ENCODE assay signal across 8 cellular contexts in genomic region chr1:155176544-155177071, GRCh38. TPM values are rescaled to one million over a fixed set of nuclear protein-coding genes. Genes with fewer than 3 reads are reported as not detected.
A peak's percentile ranks its signal among the peaks of the same experiment; 100 is the strongest.
DNase-seq lines count a peak whose midpoint lies in the region; ATAC-seq and TF ChIP-seq lines count a peak whose summit lies in the region.

No MANE protein-coding gene starts in this region.

- no peak overlapping the region for H3K4me3 ChIP-seq in MM.1S (ENCODE audit: low read length)
- H3K4me3 ChIP-seq in RWPE2 (ENCODE audit: severe bottlenecking), result no peak overlapping the region
- H3K4me3 ChIP-seq in fibroblast of lung (replicated peaks in 1 of 4; ENCODE audit: control extremely low read depth in 1 of 4, insufficient read depth in 1 of 4, low read depth in 3 of 4, low read length in 4 of 4), result no peak overlapping the region
- peak overlapping the region; percentile 93 for H3K4me3 ChIP-seq in neural cell (ENCODE audit: low read length)

- peak; percentile 49 for ATAC-seq in RWPE2 (ENCODE audit: low read depth)
- ATAC-seq in GM19023 (IDR thresholded peaks at IDR 0.05; ENCODE audit: unreplicated experiment), result no peak

- H3K27me3 ChIP-seq in MM.1S (replicated peaks; ENCODE audit: insufficient read depth, low read length) (peaks cover 49% of the 10 kb centered on the region), RWPE2 (ENCODE audit: insufficient read depth, poor library complexity, severe bottlenecking) (no peaks in the 10 kb centered on the region), fibroblast of lung (ENCODE audit: control insufficient read depth, insufficient read depth, low read length) (no peaks in the 10 kb centered on the region), neural cell (ENCODE audit: insufficient read depth, low read depth, low read length) (no peaks in the 10 kb centered on the region)

- TF ChIP-seq CTCF in MM.1S (IDR thresholded peaks at IDR 0.05; ENCODE audit: low read length) (peak; percentile 100), RWPE2 (IDR thresholded peaks at IDR 0.05; ENCODE audit: poor library complexity, severe bottlenecking) (peak; percentile 90), fibroblast of lung (conservative IDR thresholded peaks at IDR 0.05 in 1 of 2, IDR thresholded peaks at IDR 0.05 in 1 of 2; ENCODE audit: low read depth in 1 of 2, low read length in 2 of 2) (peak; percentile 83 to 95), neural cell (IDR thresholded peaks at IDR 0.05; ENCODE audit: poor library complexity, severe bottlenecking) (peak; percentile 90)

- H3K79me2 ChIP-seq in MM.1S (ENCODE audit: low read length) (peaks cover 15% of the 10 kb centered on the region), fibroblast of lung (ENCODE audit: control insufficient read depth, insufficient read depth, low read length) (peaks cover 11% of the 10 kb centered on the region), neural cell (replicated peaks; ENCODE audit: insufficient read depth, low read length) (peaks cover 37% of the 10 kb centered on the region)

- no peaks in the 10 kb centered on the region for H3F3A ChIP-seq in MM.1S (ENCODE audit: insufficient read depth, low read length)
- peaks cover 5% of the 10 kb centered on the region for H3F3A ChIP-seq in neural cell (ENCODE audit: insufficient read depth, low read length, poor library complexity, severe bottlenecking)

- H3K27ac ChIP-seq in MM.1S (ENCODE audit: low read length), result no peak overlapping the region
- no peak overlapping the region for H3K27ac ChIP-seq in RWPE2 (ENCODE audit: poor library complexity, severe bottlenecking)
- no peak overlapping the region for H3K27ac ChIP-seq in fibroblast of lung (ENCODE audit: insufficient read depth, low read length)
- peak overlapping the region; percentile 99 for H3K27ac ChIP-seq in neural cell (ENCODE audit: low read length)

- DNase-seq in Daoy (ENCODE audit: low read depth) (peak; percentile 74), MM.1S (peak; percentile 87), RWPE2 (ENCODE audit: low spot score) (no peak), activated T-helper 1 cell treated with Interleukin-2 at 50 U/mL for 16 hours (ENCODE audit: low read depth) (peak; percentile 70), fibroblast of lung (ENCODE audit: low read depth in 2 of 2) (peak; percentile 50 to 71), superior temporal gyrus (ENCODE audit: extremely low spot score) (peak; percentile 93)

- H3K4me1 ChIP-seq in MM.1S (ENCODE audit: low read length) (peaks cover 21% of the 10 kb centered on the region), RWPE2 (ENCODE audit: insufficient read depth, poor library complexity, severe bottlenecking) (no peaks in the 10 kb centered on the region), fibroblast of lung (ENCODE audit: control insufficient read depth, extremely low read depth, insufficient read depth, low read length) (peaks cover 8% of the 10 kb centered on the region)

- H2AFZ ChIP-seq in MM.1S (ENCODE audit: low read length), result no peak overlapping the region
- H2AFZ ChIP-seq in fibroblast of lung (ENCODE audit: low read length), result no peak overlapping the region
- no peak overlapping the region for H2AFZ ChIP-seq in neural cell (ENCODE audit: low read depth, low read length)

- TF ChIP-seq EP300 in neural cell (conservative IDR thresholded peaks at IDR 0.05; ENCODE audit: poor library complexity, severe bottlenecking), result no peak

- H3K9me2 ChIP-seq in MM.1S (replicated peaks; ENCODE audit: insufficient read depth, low read length) (no peaks in the 10 kb centered on the region), neural cell (ENCODE audit: insufficient read depth, low read length) (no peaks in the 10 kb centered on the region)

- no peak overlapping the region for H3K4me2 ChIP-seq in MM.1S (ENCODE audit: low read depth, low read length)
- H3K4me2 ChIP-seq in fibroblast of lung (ENCODE audit: extremely low read depth, insufficient read depth, low read length), result no peak overlapping the region
- no peak overlapping the region for H3K4me2 ChIP-seq in neural cell (ENCODE audit: low read length)

- H3K9ac ChIP-seq in MM.1S (ENCODE audit: low read length) (no peak overlapping the region), fibroblast of lung (ENCODE audit: insufficient read depth, low read length) (no peak overlapping the region), neural cell (ENCODE audit: low read length) (peak overlapping the region; percentile 100)

- H3K9me3 ChIP-seq in MM.1S (replicated peaks; ENCODE audit: insufficient read depth, low read length) (no peaks in the 10 kb centered on the region), RWPE2 (ENCODE audit: severe bottlenecking) (no peaks in the 10 kb centered on the region), fibroblast of lung (ENCODE audit: control insufficient read depth, insufficient read depth, low read depth, low read length) (no peaks in the 10 kb centered on the region), neural cell (ENCODE audit: low read length) (no peaks in the 10 kb centered on the region)

- TF ChIP-seq RAD21 in neural cell (conservative IDR thresholded peaks at IDR 0.05), result peak; percentile 69

- no peaks in the 10 kb centered on the region for H4K20me1 ChIP-seq in MM.1S (ENCODE audit: insufficient read depth, low read length)
- H4K20me1 ChIP-seq in fibroblast of lung (ENCODE audit: control insufficient read depth, extremely low read depth, insufficient read depth, low read length), result no peaks in the 10 kb centered on the region
- no peaks in the 10 kb centered on the region for H4K20me1 ChIP-seq in neural cell (ENCODE audit: insufficient read depth)

- H3K36me3 ChIP-seq in MM.1S (replicated peaks; ENCODE audit: insufficient read depth, low read length) (no peaks in the 10 kb centered on the region), RWPE2 (ENCODE audit: low read depth) (peaks cover 38% of the 10 kb centered on the region), fibroblast of lung (ENCODE audit: control insufficient read depth, insufficient read depth, low read length) (peaks cover 15% of the 10 kb centered on the region), neural cell (ENCODE audit: insufficient read depth, low read length) (peaks cover 13% of the 10 kb centered on the region)

TF ChIP-seq in neural cell, 6 proteins besides CTCF, POLR2A, EP300 and RAD21:
- TF ChIP-seq TAF1 (IDR thresholded peaks at IDR 0.05; ENCODE audit: low read depth), result no peak
- peak; percentile 43 for TF ChIP-seq MXI1 (conservative IDR thresholded peaks at IDR 0.05; ENCODE audit: poor library complexity, severe bottlenecking)
- TF ChIP-seq SMC3 (conservative IDR thresholded peaks at IDR 0.05; ENCODE audit: poor library complexity), result peak; percentile 85
- no peak for TF ChIP-seq POLR2AphosphoS5 (IDR thresholded peaks at IDR 0.05)

RNA-seq across cellular contexts. Expression of gene TRIM46, which starts 3.0 kb away (rescaled TPM):
- 0.63 and 1.9 TPM in 2 replicates for total RNA-seq in Daoy (2014; rRNA removed; shearing (Covaris generic))
- 3.1 and 4.0 TPM in 2 replicates for total RNA-seq in fibroblast of lung
- polyA plus RNA-seq in fibroblast of lung (1.9 and 2.2 TPM in 2 replicates), neural cell (31.5 and 49.0 TPM in 2 replicates)
- polyA plus RNA-seq in fibroblast of lung (2012), result 2.7 and 3.4 TPM in 2 replicates
- polyA minus RNA-seq in fibroblast of lung (ENCODE audit: low replicate concordance) (4.6 and 5.3 TPM in 2 replicates), neural cell (38.0 and 38.7 TPM in 2 replicates)

RNA-seq across cellular contexts. Expression of gene KRTCAP2, which starts 3.5 kb away (rescaled TPM):
- 123 and 131 TPM in 2 replicates for total RNA-seq in Daoy (2014; rRNA removed; shearing (Covaris generic))
- total RNA-seq in fibroblast of lung, result 122 and 125 TPM in 2 replicates
- 123 and 134 TPM in 2 replicates for polyA plus RNA-seq in fibroblast of lung
- polyA plus RNA-seq in fibroblast of lung (2012), result 213 and 246 TPM in 2 replicates
- polyA minus RNA-seq in fibroblast of lung (ENCODE audit: low replicate concordance), result 358 and 370 TPM in 2 replicates
- 175 and 187 TPM in 2 replicates for polyA plus RNA-seq in neural cell
- 43.6 and 54.6 TPM in 2 replicates for polyA minus RNA-seq in neural cell

RNA-seq across cellular contexts. Expression of gene THBS3, which starts 31.1 kb away (rescaled TPM):
- 2.9 and 3.2 TPM in 2 replicates for total RNA-seq in Daoy (2014; rRNA removed; shearing (Covaris generic))
- 36.8 and 38.3 TPM in 2 replicates for total RNA-seq in fibroblast of lung
- polyA plus RNA-seq in fibroblast of lung, result 30.0 and 39.6 TPM in 2 replicates
- 25.9 and 33.5 TPM in 2 replicates for polyA plus RNA-seq in fibroblast of lung (2012)
- 31.4 and 41.7 TPM in 2 replicates for polyA minus RNA-seq in fibroblast of lung (ENCODE audit: low replicate concordance)
- 99.6 and 126 TPM in 2 replicates for polyA plus RNA-seq in neural cell
- 55.0 and 58.9 TPM in 2 replicates for polyA minus RNA-seq in neural cell

RNA-seq across cellular contexts. Expression of gene MTX1, which starts 31.9 kb away (rescaled TPM):
- 81.3 and 96.7 TPM in 2 replicates for total RNA-seq in Daoy (2014; rRNA removed; shearing (Covaris generic))
- 36.7 and 46.6 TPM in 2 replicates for total RNA-seq in fibroblast of lung
- polyA plus RNA-seq in fibroblast of lung (42.2 and 52.4 TPM in 2 replicates), neural cell (48.0 and 55.0 TPM in 2 replicates)
- 51.8 and 72.5 TPM in 2 replicates for polyA plus RNA-seq in fibroblast of lung (2012)
- polyA minus RNA-seq in fibroblast of lung (ENCODE audit: low replicate concordance) (97.5 and 113 TPM in 2 replicates), neural cell (19.6 and 23.1 TPM in 2 replicates)

RNA-seq across cellular contexts. Expression of gene DPM3, which starts 36.3 kb away (rescaled TPM):
- total RNA-seq in Daoy (2014; rRNA removed; shearing (Covaris generic)), result 5.0 and 66.4 TPM in 2 replicates
- total RNA-seq in fibroblast of lung, result 27.7 and 40.5 TPM in 2 replicates
- polyA plus RNA-seq in fibroblast of lung, result 31.9 and 35.4 TPM in 2 replicates
- polyA plus RNA-seq in fibroblast of lung (2012), result 74.2 and 92.4 TPM in 2 replicates
- 9.8 and 13.2 TPM in 2 replicates for polyA minus RNA-seq in fibroblast of lung (ENCODE audit: low replicate concordance)
- polyA plus RNA-seq in neural cell, result 150 TPM in 2 replicates
- 13.9 and 17.8 TPM in 2 replicates for polyA minus RNA-seq in neural cell
